ENCODE assay signal across 9 cellular contexts in genomic region chr3:195802261-195802701, GRCh38. TPM values are rescaled to one million over a fixed set of nuclear protein-coding genes. Genes with fewer than 3 reads are reported as not detected.
DNase-seq lines count a peak whose midpoint lies in the region; ATAC-seq and TF ChIP-seq lines count a peak whose summit lies in the region.
"Had no signal": no experiment of that assay in that cellular context is flagged by ENCODE, and none has a peak within 500 bp of the region (broad histone marks: within the 10 kb centered on the region; RNA-seq: fewer than 3 reads in every experiment).

No MANE protein-coding gene starts in this region.

- H3K4me2 ChIP-seq in DND-41 (ENCODE audit: insufficient read depth, low read length): no peak overlapping the region

- peaks cover 2% of the 10 kb centered on the region for H3K9me3 ChIP-seq in DND-41 (ENCODE audit: insufficient read depth, low read length, severe bottlenecking)

- H3K79me2 ChIP-seq in DND-41 (ENCODE audit: insufficient read depth, low read length): no peaks in the 10 kb centered on the region

- peak; percentile 61 for ATAC-seq in DND-41 (ENCODE audit: insufficient read depth, low read depth)
- peak; percentile 47 to 76 (median 64) for ATAC-seq in T-cell (replicated peaks in 1 of 4)
- peak; percentile 92 for ATAC-seq in effector memory CD8-positive, alpha-beta T cell (replicated peaks)
- ATAC-seq in GM21447 (IDR thresholded peaks at IDR 0.05; ENCODE audit: unreplicated experiment): no peak

- H3K9ac ChIP-seq in DND-41 (ENCODE audit: low read depth, low read length): no peak overlapping the region

- H4K20me1 ChIP-seq in DND-41 (ENCODE audit: insufficient read depth, low read length): no peaks in the 10 kb centered on the region

- peak overlapping the region in 2 of 3 donors; percentile 21 to 58 for H3K4me3 Mint-ChIP-seq in T-cell
- peak overlapping the region; percentile 51 to 53 for H3K4me3 Mint-ChIP-seq in effector memory CD8-positive, alpha-beta T cell

- no peaks in the 10 kb centered on the region for H3K36me3 ChIP-seq in DND-41 (ENCODE audit: insufficient read depth, low read length)

- peak; percentile 69 for DNase-seq in DND-41
- DNase-seq in T-cell: peak in 29 of 34 experiments; percentile 7 to 59 (median 37)
- peak; percentile 23 to 34 (median 24) for DNase-seq in effector memory CD8-positive, alpha-beta T cell
- DNase-seq in stimulated activated CD8-positive, alpha-beta memory T cell treated with anti-CD3 and anti-CD28 coated beads, Interleukin-15, amount 100 ng/mL, for 48 hours (ENCODE audit: low read depth in 2 of 2): peak; percentile 6 to 9
- DNase-seq in NCI-H345 treated with DMSO at 0.1 percent for 48 hours (lab: John Stamatoyannopoulos, UW; ENCODE audit: unreplicated experiment): no peak
- DNase-seq in OCI-M1 (lab: John Stamatoyannopoulos, UW): no peak
- DNase-seq in NCI-H2081 (lab: John Stamatoyannopoulos, UW): no peak

- peaks cover 9% of the 10 kb centered on the region for H3K27me3 ChIP-seq in DND-41 (ENCODE audit: insufficient read depth, low read length, poor library complexity)

- H3K4me1 Mint-ChIP-seq in T-cell: peaks cover 46 to 57% (median 53%) of the 10 kb centered on the region in 3 donors
- peaks cover 43 to 45% of the 10 kb centered on the region in 2 donors for H3K4me1 Mint-ChIP-seq in effector memory CD8-positive, alpha-beta T cell (ENCODE audit: low read depth in 2 of 2)

- H3K4me1 ChIP-seq in DND-41 (ENCODE audit: insufficient read depth, low read length): peaks cover 5% of the 10 kb centered on the region

- no peak for TF ChIP-seq CTCF in DND-41 (IDR thresholded peaks at IDR 0.05; ENCODE audit: borderline replicate concordance, extremely low read depth, low read length, poor library complexity, severe bottlenecking)

- no peak overlapping the region for H3K4me3 ChIP-seq in DND-41 (ENCODE audit: low read depth in 1 of 2, low read length in 2 of 2)

- H3K27ac Mint-ChIP-seq in T-cell: peak overlapping the region; percentile 7 to 76
- H3K27ac Mint-ChIP-seq in effector memory CD8-positive, alpha-beta T cell: peak overlapping the region; percentile 36 to 72

- POLR2A ChIA-PET in T-cell (lab: Charles Lee): no interaction called here

- CTCF ChIA-PET in T-cell (lab: Charles Lee): interaction anchor here in 1 of 2 donors (0.6 kb wide), 1 partner anchor 12 kb away, joined by 3 read pairs; no protein-coding TSS in a partner anchor

- H3K27me3 Mint-ChIP-seq in T-cell: peaks cover 4 to 9% of the 10 kb centered on the region in 2 donors
- H3K27me3 Mint-ChIP-seq in effector memory CD8-positive, alpha-beta T cell: peaks cover 5 to 28% of the 10 kb centered on the region in 2 donors

- no peak overlapping the region for H2AFZ ChIP-seq in DND-41 (ENCODE audit: low read depth, low read length)

- no peaks in the 10 kb centered on the region for H3K9me3 Mint-ChIP-seq in T-cell
- no peaks in the 10 kb centered on the region for H3K9me3 Mint-ChIP-seq in effector memory CD8-positive, alpha-beta T cell

- H3K27ac ChIP-seq in DND-41 (ENCODE audit: low read length): no peak overlapping the region

- no peaks in the 10 kb centered on the region for H3K36me3 Mint-ChIP-seq in T-cell
- peaks cover 7% of the 10 kb centered on the region for H3K36me3 Mint-ChIP-seq in effector memory CD8-positive, alpha-beta T cell (ENCODE audit: insufficient read depth)

RNA-seq across cellular contexts. Expression of gene MUC4, which starts 9.4 kb away (rescaled TPM):
- total RNA-seq in T-cell: under 1 TPM in 4 of 5 donors, not detected in 1; 0.03 to 0.16 (median 0.05) TPM
- total RNA-seq: osteocyte had no signal

Comparison
In these comparisons a context has a peak if more than half of its experiments do, and no peak if none do; other contexts are left out.
1. DNase-seq: peak in DND-41 (single experiment), T-cell (29 of 34), effector memory CD8-positive, alpha-beta T cell (3 of 3) and stimulated activated CD8-positive, alpha-beta memory T cell treated with anti-CD3 and anti-CD28 coated beads, Interleukin-15, amount 100 ng/mL, for 48 hours (2 of 2); none in NCI-H345 treated with DMSO at 0.1 percent for 48 hours (single experiment), OCI-M1 (single experiment) and NCI-H2081 (0 of 2).